In the genomic region with DNA sequence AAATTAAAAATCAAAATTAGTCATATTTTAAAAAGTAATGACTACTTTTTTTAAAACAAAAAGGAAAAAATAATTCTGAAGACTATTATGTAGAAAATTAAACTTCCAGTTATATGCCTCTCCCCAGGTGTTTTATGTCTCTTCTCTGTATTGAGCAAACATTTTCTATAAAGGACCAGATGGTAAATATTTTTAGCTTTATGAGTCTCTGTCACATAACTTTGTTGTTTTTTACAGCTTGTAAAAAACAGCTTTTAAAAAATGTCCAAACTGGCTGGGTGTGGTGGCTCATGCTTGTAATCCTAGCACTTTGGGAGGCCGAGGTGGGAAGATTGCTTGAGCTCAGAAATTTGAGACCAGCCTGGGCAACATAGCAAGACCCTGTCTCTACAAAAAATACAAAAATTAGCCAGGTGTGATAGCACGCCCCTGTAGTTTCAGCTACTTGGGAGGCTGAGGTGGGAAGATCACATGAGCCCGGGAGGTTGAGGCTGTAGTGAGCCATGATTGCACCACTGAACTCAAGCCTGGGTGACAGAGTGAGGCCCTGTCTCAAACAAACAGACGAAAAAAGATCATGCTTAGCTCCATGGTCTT, we compare ENCODE assay signal across 1 cellular context.
TF ChIP-seq lines count a peak whose summit lies in the region.

No MANE protein-coding gene starts in this region.

TF ChIP-seq in SK-N-SH treated with all-trans-retinoic acid at 6 μM for 48 hours, 23 proteins besides CTCF, POLR2A, EP300 and RAD21 (continued from another document):
- TF ChIP-seq BACH2 (CRISPR knock-in tag; IDR thresholded peaks at IDR 0.05; ENCODE audit: borderline replicate concordance) (no peak), ZFP3 (CRISPR knock-in tag; IDR thresholded peaks at IDR 0.05) (no peak), TCF4 (CRISPR knock-in tag; IDR thresholded peaks at IDR 0.05; ENCODE audit: borderline replicate concordance) (no peak), CSDC2 (CRISPR knock-in tag; IDR thresholded peaks at IDR 0.05) (no peak), ZNF70 (CRISPR knock-in tag; IDR thresholded peaks at IDR 0.05) (no peak)
- TF ChIP-seq, protein P1, sequence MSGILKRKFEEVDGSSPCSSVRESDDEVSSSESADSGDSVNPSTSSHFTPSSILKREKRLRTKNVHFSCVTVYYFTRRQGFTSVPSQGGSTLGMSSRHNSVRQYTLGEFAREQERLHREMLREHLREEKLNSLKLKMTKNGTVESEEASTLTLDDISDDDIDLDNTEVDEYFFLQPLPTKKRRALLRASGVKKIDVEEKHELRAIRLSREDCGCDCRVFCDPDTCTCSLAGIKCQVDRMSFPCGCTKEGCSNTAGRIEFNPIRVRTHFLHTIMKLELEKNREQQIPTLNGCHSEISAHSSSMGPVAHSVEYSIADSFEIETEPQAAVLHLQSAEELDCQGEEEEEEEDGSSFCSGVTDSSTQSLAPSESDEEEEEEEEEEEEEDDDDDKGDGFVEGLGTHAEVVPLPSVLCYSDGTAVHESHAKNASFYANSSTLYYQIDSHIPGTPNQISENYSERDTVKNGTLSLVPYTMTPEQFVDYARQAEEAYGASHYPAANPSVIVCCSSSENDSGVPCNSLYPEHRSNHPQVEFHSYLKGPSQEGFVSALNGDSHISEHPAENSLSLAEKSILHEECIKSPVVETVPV (CRISPR knock-in tag; IDR thresholded peaks at IDR 0.05): no peak
